ENCODE assay signal across 8 cellular contexts in genomic region chr5:143023447-143024096, GRCh38.
A peak's percentile ranks its signal among the peaks of the same experiment; 100 is the strongest.
DNase-seq lines count a peak whose midpoint lies in the region; ATAC-seq and TF ChIP-seq lines count a peak whose summit lies in the region.

No MANE protein-coding gene starts in this region.

- H3K36me3 ChIP-seq in muscle layer of colon (ENCODE audit: insufficient read depth, low read length), result no peaks in the 10 kb centered on the region

- POLR2A ChIA-PET in CD4-positive, alpha-beta T cell (lab: Charles Lee), result interaction anchor here (0.6 kb wide), 1 partner anchor 17 kb away, joined by 3 read pairs; no protein-coding TSS in a partner anchor

- H3K4me1 ChIP-seq in muscle layer of colon (ENCODE audit: insufficient read depth, low read length), result peaks cover 20% of the 10 kb centered on the region

- no peak overlapping the region for H3K27ac Mint-ChIP-seq in CD4-positive, alpha-beta T cell
- H3K27ac Mint-ChIP-seq in activated T-helper 2 cell treated with anti-CD3 and anti-CD28 coated beads, Interferon-gamma antibody, Interleukin-2, Interleukin-4, amounts not matched to agents 10 μg/mL and 5 μg/mL and 100 μg/mL, durations not matched to agents 14 hours and 24 hours and 36 hours, result peak overlapping the region; percentile 45
- no peak overlapping the region for H3K27ac Mint-ChIP-seq in progenitor cell of endocrine pancreas

- intact Hi-C loops in CD4-positive, alpha-beta T cell (cut with DNase I, micrococcal nuclease), result no loop called here
- intact Hi-C loops in activated T-helper 2 cell treated with anti-CD3 and anti-CD28 coated beads, Interferon-gamma antibody, Interleukin-2, Interleukin-4, amounts not matched to agents 10 μg/mL and 5 μg/mL and 100 μg/mL, durations not matched to agents 14 hours and 24 hours and 36 hours (cut with micrococcal nuclease), result loop anchor here (2.0 to 5.0 kb wide), 3 partner anchors 15 to 159 kb away; no protein-coding TSS in a partner anchor

- H3K4me3 Mint-ChIP-seq in CD4-positive, alpha-beta T cell, result no peak overlapping the region
- no peak overlapping the region for H3K4me3 Mint-ChIP-seq in activated T-helper 2 cell treated with anti-CD3 and anti-CD28 coated beads, Interferon-gamma antibody, Interleukin-2, Interleukin-4, amounts not matched to agents 10 μg/mL and 5 μg/mL and 100 μg/mL, durations not matched to agents 14 hours and 24 hours and 36 hours (ENCODE audit: low read depth)
- H3K4me3 Mint-ChIP-seq in progenitor cell of endocrine pancreas (ENCODE audit: low read depth), result no peak overlapping the region

- CTCF ChIA-PET in CD4-positive, alpha-beta T cell (lab: Charles Lee), result no interaction called here

- TF ChIP-seq CTCF in CD4-positive, alpha-beta T cell (IDR thresholded peaks at IDR 0.05), result no peak
- TF ChIP-seq CTCF in progenitor cell of endocrine pancreas (IDR thresholded peaks at IDR 0.05; ENCODE audit: unreplicated experiment), result no peak

- H3K9me3 ChIP-seq in CD4-positive, alpha-beta T cell (ENCODE audit: control insufficient read depth, low read length), result no peaks in the 10 kb centered on the region
- H3K9me3 ChIP-seq in muscle layer of colon (ENCODE audit: low read length), result no peaks in the 10 kb centered on the region

- no peak for DNase-seq in CD4-positive, alpha-beta T cell
- DNase-seq in activated T-helper 2 cell treated with anti-CD3 and anti-CD28 coated beads, Interferon-gamma antibody, Interleukin-2, Interleukin-4, amounts not matched to agents 10 μg/mL and 5 μg/mL and 100 μg/mL, durations not matched to agents 14 hours and 24 hours and 36 hours (ENCODE audit: low spot score), result peak; percentile 41
- DNase-seq in NCI-H1105 treated with DMSO at 0.1 percent for 48 hours (lab: John Stamatoyannopoulos, UW) (no peak), epidermal melanocyte (ENCODE audit: insufficient read length, low spot score) (no peak), progenitor cell of endocrine pancreas (ENCODE audit: low spot score, unreplicated experiment) (no peak)

- H3K4me1 Mint-ChIP-seq in CD4-positive, alpha-beta T cell (ENCODE audit: low read depth), result peaks cover 27% of the 10 kb centered on the region
- peaks cover 55% of the 10 kb centered on the region for H3K4me1 Mint-ChIP-seq in activated T-helper 2 cell treated with anti-CD3 and anti-CD28 coated beads, Interferon-gamma antibody, Interleukin-2, Interleukin-4, amounts not matched to agents 10 μg/mL and 5 μg/mL and 100 μg/mL, durations not matched to agents 14 hours and 24 hours and 36 hours (ENCODE audit: low read depth)
- H3K4me1 Mint-ChIP-seq in progenitor cell of endocrine pancreas (ENCODE audit: low read depth), result peaks cover 15% of the 10 kb centered on the region

- no peak overlapping the region for H3K9ac ChIP-seq in muscle layer of colon (ENCODE audit: low read length)

- no peak overlapping the region for H3K27ac ChIP-seq in CD4-positive, alpha-beta T cell (ENCODE audit: low read depth, low read length)
- H3K27ac ChIP-seq in muscle layer of colon (ENCODE audit: low read depth, low read length), result peak overlapping the region; percentile 63

- no peaks in the 10 kb centered on the region for H3K27me3 Mint-ChIP-seq in CD4-positive, alpha-beta T cell
- no peaks in the 10 kb centered on the region for H3K27me3 Mint-ChIP-seq in activated T-helper 2 cell treated with anti-CD3 and anti-CD28 coated beads, Interferon-gamma antibody, Interleukin-2, Interleukin-4, amounts not matched to agents 10 μg/mL and 5 μg/mL and 100 μg/mL, durations not matched to agents 14 hours and 24 hours and 36 hours (ENCODE audit: low read depth)
- no peaks in the 10 kb centered on the region for H3K27me3 Mint-ChIP-seq in progenitor cell of endocrine pancreas

- H3K36me3 Mint-ChIP-seq in CD4-positive, alpha-beta T cell (ENCODE audit: low read depth), result peaks cover under 1% of the 10 kb centered on the region
- H3K36me3 Mint-ChIP-seq in activated T-helper 2 cell treated with anti-CD3 and anti-CD28 coated beads, Interferon-gamma antibody, Interleukin-2, Interleukin-4, amounts not matched to agents 10 μg/mL and 5 μg/mL and 100 μg/mL, durations not matched to agents 14 hours and 24 hours and 36 hours (ENCODE audit: low read depth), result peaks cover 16% of the 10 kb centered on the region
- H3K36me3 Mint-ChIP-seq in progenitor cell of endocrine pancreas (ENCODE audit: insufficient read depth), result no peaks in the 10 kb centered on the region

- no peaks in the 10 kb centered on the region for H3K27me3 ChIP-seq in CD4-positive, alpha-beta T cell (ENCODE audit: control insufficient read depth, insufficient read depth, low read length)
- no peaks in the 10 kb centered on the region for H3K27me3 ChIP-seq in muscle layer of colon (ENCODE audit: control insufficient read depth in 1 of 2, insufficient read depth in 2 of 2, low read length in 2 of 2)

- peak; percentile 41 for ATAC-seq in CD4-positive, alpha-beta T cell (ENCODE audit: poor library complexity)
- peak; percentile 51 for ATAC-seq in GM18873 (IDR thresholded peaks at IDR 0.05; ENCODE audit: low FRiP score, unreplicated experiment)
- ATAC-seq in HG03039 (IDR thresholded peaks at IDR 0.05; ENCODE audit: unreplicated experiment), result peak; percentile 49

- H3K9me3 Mint-ChIP-seq in CD4-positive, alpha-beta T cell, result no peaks in the 10 kb centered on the region
- H3K9me3 Mint-ChIP-seq in activated T-helper 2 cell treated with anti-CD3 and anti-CD28 coated beads, Interferon-gamma antibody, Interleukin-2, Interleukin-4, amounts not matched to agents 10 μg/mL and 5 μg/mL and 100 μg/mL, durations not matched to agents 14 hours and 24 hours and 36 hours, result peaks cover under 1% of the 10 kb centered on the region
- no peaks in the 10 kb centered on the region for H3K9me3 Mint-ChIP-seq in progenitor cell of endocrine pancreas (ENCODE audit: low read depth)

- no peak overlapping the region for H3K4me3 ChIP-seq in muscle layer of colon (ENCODE audit: low read depth in 1 of 2, low read length in 2 of 2)
